Comparison of ENCODE assay signal across 21 cellular contexts in the genomic region with DNA sequence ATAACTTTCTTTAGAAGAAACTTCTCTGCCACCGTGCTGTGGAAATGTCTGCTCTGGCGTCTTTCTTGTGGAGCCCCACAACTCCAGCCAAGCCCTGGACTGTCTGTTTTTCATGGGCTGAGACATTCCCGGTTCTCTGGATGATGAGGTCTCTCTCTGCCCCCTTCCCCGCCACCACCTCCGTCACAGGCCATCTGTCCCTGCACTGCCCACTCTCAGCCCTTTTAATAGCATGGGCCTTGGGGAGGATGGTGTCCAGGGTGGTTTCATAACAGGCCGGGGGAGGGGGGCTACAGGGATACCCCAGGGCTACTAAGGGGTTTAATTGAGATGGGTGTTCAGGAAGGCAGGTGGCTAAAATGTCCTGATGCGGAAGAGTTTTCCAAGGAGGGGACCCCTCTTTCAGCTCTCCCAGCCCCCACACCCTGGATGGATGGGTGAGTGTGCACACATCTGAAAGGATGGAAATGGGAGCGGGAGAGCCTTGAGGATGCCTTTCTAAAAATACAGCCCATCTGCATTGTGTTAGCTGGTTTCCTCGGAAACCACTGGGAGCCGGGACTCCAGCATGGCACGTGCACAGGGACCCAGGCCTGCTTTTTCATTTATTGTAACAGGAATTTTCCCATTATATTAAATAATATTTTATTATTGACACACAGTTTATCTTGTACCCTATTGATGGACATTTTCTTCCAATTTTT.
"Had no signal": no experiment of that assay in that cellular context is flagged by ENCODE, and none has a peak within 500 bp of the region (broad histone marks: within the 10 kb centered on the region; RNA-seq: fewer than 3 reads in every experiment).

No MANE protein-coding gene starts in this region.

- H3K27me3 ChIP-seq: stomach, tibial nerve had no signal

- H3K36me3 ChIP-seq: breast epithelium, stomach, suprapubic skin, tibial nerve had no signal

- H3K9me3 Mint-ChIP-seq: activated B cell treated with CpG ODN at 0.5 μM for 24 hours; activated CD4-positive, alpha-beta memory T cell treated with anti-CD3 and anti-CD28 coated beads for 36 hours; activated naive CD8-positive, alpha-beta T cell treated with anti-CD3 and anti-CD28 coated beads for 36 hours; endodermal cell; nephron; stimulated activated effector memory CD8-positive, alpha-beta T cell treated with anti-CD3 and anti-CD28 coated beads, Interleukin-12 subunit alpha, Interleukin-12 subunit beta, amount 100 ng/mL, for 72 hours; T-helper 1 cell treated with Interleukin-12 subunit alpha and Interleukin-12 subunit beta and Interleukin-4 antibody, amounts not matched to agents 30 μg/mL and 1 μg/mL, for 36 hours had no signal

- H3K9me3 ChIP-seq: breast epithelium, stomach, suprapubic skin, tibial nerve had no signal

- H3K36me3 Mint-ChIP-seq: activated CD4-positive, alpha-beta memory T cell treated with anti-CD3 and anti-CD28 coated beads for 36 hours; activated naive CD8-positive, alpha-beta T cell treated with anti-CD3 and anti-CD28 coated beads for 36 hours; stimulated activated effector memory CD8-positive, alpha-beta T cell treated with anti-CD3 and anti-CD28 coated beads, Interleukin-12 subunit alpha, Interleukin-12 subunit beta, amount 100 ng/mL, for 72 hours had no signal

- H3K4me1 Mint-ChIP-seq: activated B cell treated with CpG ODN at 0.5 μM for 24 hours; activated naive CD8-positive, alpha-beta T cell treated with anti-CD3 and anti-CD28 coated beads for 36 hours; stimulated activated effector memory CD8-positive, alpha-beta T cell treated with anti-CD3 and anti-CD28 coated beads, Interleukin-12 subunit alpha, Interleukin-12 subunit beta, amount 100 ng/mL, for 72 hours had no signal

- H3K4me3 Mint-ChIP-seq: activated B cell treated with CpG ODN at 0.5 μM for 24 hours; activated CD4-positive, alpha-beta memory T cell treated with anti-CD3 and anti-CD28 coated beads for 36 hours; activated naive CD8-positive, alpha-beta T cell treated with anti-CD3 and anti-CD28 coated beads for 36 hours; endodermal cell; stimulated activated effector memory CD8-positive, alpha-beta T cell treated with anti-CD3 and anti-CD28 coated beads, Interleukin-12 subunit alpha, Interleukin-12 subunit beta, amount 100 ng/mL, for 72 hours; T-helper 1 cell treated with Interleukin-12 subunit alpha and Interleukin-12 subunit beta and Interleukin-4 antibody, amounts not matched to agents 30 μg/mL and 1 μg/mL, for 36 hours had no signal

- H3K27ac Mint-ChIP-seq: activated B cell treated with CpG ODN at 0.5 μM for 24 hours; activated CD4-positive, alpha-beta memory T cell treated with anti-CD3 and anti-CD28 coated beads for 36 hours; activated naive CD8-positive, alpha-beta T cell treated with anti-CD3 and anti-CD28 coated beads for 36 hours; endodermal cell; progenitor cell of endocrine pancreas; stimulated activated effector memory CD8-positive, alpha-beta T cell treated with anti-CD3 and anti-CD28 coated beads, Interleukin-12 subunit alpha, Interleukin-12 subunit beta, amount 100 ng/mL, for 72 hours; T-helper 1 cell treated with Interleukin-12 subunit alpha and Interleukin-12 subunit beta and Interleukin-4 antibody, amounts not matched to agents 30 μg/mL and 1 μg/mL, for 36 hours had no signal

- ATAC-seq: stimulated activated effector memory CD8-positive, alpha-beta T cell treated with anti-CD3 and anti-CD28 coated beads, Interleukin-12 subunit alpha, Interleukin-12 subunit beta, amount 100 ng/mL, for 72 hours had no signal

- DNase-seq: activated B cell treated with CpG ODN at 0.5 μM for 24 hours; activated CD4-positive, alpha-beta memory T cell treated with anti-CD3 and anti-CD28 coated beads for 36 hours; activated CD4-positive, alpha-beta T cell treated with anti-CD3 and anti-CD28 coated beads for 48 hours; activated naive CD4-positive, alpha-beta T cell treated with Interleukin-2 at 50 U/mL for 16 hours; activated naive CD8-positive, alpha-beta T cell treated with anti-CD3 and anti-CD28 coated beads for 36 hours; activated T-cell treated with anti-CD3 and anti-CD28 coated beads, Interleukin-2, amount 50 U/mL, for 48 hours; cerebellar nuclear complex; cortex of kidney; endodermal cell; midbrain; retina; stimulated activated CD4-positive, alpha-beta T cell treated with anti-CD3 and anti-CD28 coated beads, Interleukin-2, amount 100 ng/mL, for 24 hours; stomach had no signal

- H3K4me3 ChIP-seq: breast epithelium, stomach, suprapubic skin, tibial nerve had no signal

- H3K27me3 Mint-ChIP-seq: progenitor cell of endocrine pancreas had no signal

- H3K27ac ChIP-seq: breast epithelium, epithelial cell of prostate, stomach, suprapubic skin, tibial nerve had no signal
